In genomic region chr5:122665087-122665486, GRCh38 we compare ENCODE assay signal across 30 cellular contexts.
"Had no signal": no experiment of that assay in that cellular context is flagged by ENCODE, and none has a peak within 500 bp of the region (broad histone marks: within the 10 kb centered on the region; RNA-seq: fewer than 3 reads in every experiment).

No MANE protein-coding gene starts in this region.

- H3K4me1 Mint-ChIP-seq: activated naive CD8-positive, alpha-beta T cell treated with anti-CD3 and anti-CD28 coated beads, Interleukin-2, amount 10 ng/mL, durations not matched to agents 7 days and 5 days; central memory CD8-positive, alpha-beta T cell; WTC11 had no signal

- ATAC-seq: activated CD8-positive, alpha-beta T cell treated with anti-CD3 and anti-CD28 coated beads, Interleukin-2, amount 10 ng/mL, durations not matched to agents 7 days and 5 days; body of pancreas; Panc1; WTC11 had no signal

- H3K4me3 Mint-ChIP-seq: activated CD8-positive, alpha-beta T cell treated with anti-CD3 and anti-CD28 coated beads, Interleukin-2, amount 10 ng/mL, durations not matched to agents 7 days and 5 days; activated naive CD8-positive, alpha-beta T cell treated with anti-CD3 and anti-CD28 coated beads, Interleukin-2, amount 10 ng/mL, durations not matched to agents 7 days and 5 days; central memory CD8-positive, alpha-beta T cell; T-helper 1 cell treated with Interleukin-12 subunit alpha and Interleukin-12 subunit beta and Interleukin-4 antibody, amounts not matched to agents 30 μg/mL and 1 μg/mL, for 36 hours; WTC11 had no signal

- H3K4me1 ChIP-seq: ascending aorta, body of pancreas had no signal

- H3K9me3 ChIP-seq: ascending aorta, body of pancreas, SJCRH30 had no signal

- H3K27ac Mint-ChIP-seq: activated CD8-positive, alpha-beta T cell treated with anti-CD3 and anti-CD28 coated beads, Interleukin-2, amount 10 ng/mL, durations not matched to agents 7 days and 5 days; activated naive CD8-positive, alpha-beta T cell treated with anti-CD3 and anti-CD28 coated beads, Interleukin-2, amount 10 ng/mL, durations not matched to agents 7 days and 5 days; T-helper 1 cell treated with Interleukin-12 subunit alpha and Interleukin-12 subunit beta and Interleukin-4 antibody, amounts not matched to agents 30 μg/mL and 1 μg/mL, for 36 hours; WTC11 had no signal

- DNase-seq: activated CD4-positive, alpha-beta T cell treated with anti-CD3 and anti-CD28 coated beads for 48 hours; activated CD4-positive, alpha-beta T cell treated with anti-CD3 and anti-CD28 coated beads, Interleukin-2, amount 50 U/mL, for 4 hours; activated CD4-positive, CD25-positive, alpha-beta regulatory T cell treated with anti-CD3 and anti-CD28 coated beads, Interleukin-2, amount 50 U/mL, for 72 hours; activated CD8-positive, alpha-beta memory T cell treated with anti-CD3 and anti-CD28 coated beads, Interleukin-2, amount 50 U/mL, for 48 hours; activated CD8-positive, alpha-beta T cell treated with anti-CD3 and anti-CD28 coated beads, Interleukin-2, amount 10 ng/mL, durations not matched to agents 7 days and 5 days; activated naive CD4-positive, alpha-beta T cell treated with anti-CD3 and anti-CD28 coated beads, Interleukin-2, amount 50 U/mL, for 16 hours; activated naive CD8-positive, alpha-beta T cell treated with anti-CD3 and anti-CD28 coated beads, Interleukin-2, amount 10 ng/mL, durations not matched to agents 7 days and 5 days; activated T-cell treated with anti-CD3 and anti-CD28 coated beads, Interleukin-2, amount 50 U/mL, for 1 hour; amniotic stem cell; body of pancreas; KG1; NCI-H1092; NCI-H1417 treated with DMSO at 0.1 percent for 48 hours; NCI-H1694; NCI-H2029; NCI-H2107; NCI-H2171 treated with DMSO at 0.1 percent for 48 hours; NCI-H345; NCI-H510A; NCI-H69; NK-92 treated with Interleukin-12 subunit alpha and Interleukin-12 subunit beta, amount 100 ng/mL, for 24 hours; OCI-M1; Right ventricle myocardium superior; SJCRH30 had no signal

- H3K36me3 ChIP-seq: ascending aorta, SJCRH30 had no signal

- H3K36me3 Mint-ChIP-seq: activated naive CD8-positive, alpha-beta T cell treated with anti-CD3 and anti-CD28 coated beads, Interleukin-2, amount 10 ng/mL, durations not matched to agents 7 days and 5 days; WTC11 had no signal

- H3K27me3 Mint-ChIP-seq: central memory CD8-positive, alpha-beta T cell had no signal

- H3K27ac ChIP-seq: ascending aorta, body of pancreas, RWPE1, SJCRH30 had no signal

- H3K27me3 ChIP-seq: ascending aorta, body of pancreas, SJCRH30 had no signal

- H3K4me3 ChIP-seq: ascending aorta, body of pancreas, SJCRH30 had no signal
